ENCODE assay signal across 8 cellular contexts in genomic region chr1:200029624-200030074, GRCh38. TPM values are rescaled to one million over a fixed set of nuclear protein-coding genes. Genes with fewer than 3 reads are reported as not detected.
A peak's percentile ranks its signal among the peaks of the same experiment; 100 is the strongest.
DNase-seq lines count a peak whose midpoint lies in the region; ATAC-seq and TF ChIP-seq lines count a peak whose summit lies in the region.

No MANE protein-coding gene starts in this region.

- WGBS in esophagus, 2 donors = 10 to 15% methylated on average over 21 of the region's 21 CpGs
- 7 to 14% (median 9%) methylated on average over 21 of the region's 21 CpGs for WGBS in ovary, 3 donors

- TF ChIP-seq POLR2A in ovary (IDR thresholded peaks at IDR 0.05) = no peak

- H3K4me1 ChIP-seq in NT2/D1 (ENCODE audit: insufficient read depth, insufficient read length) (peaks cover 3% of the 10 kb centered on the region), esophagus (ENCODE audit: control insufficient read depth in 2 of 2, insufficient read depth in 2 of 2, low read length in 1 of 2) (peaks cover 3 to 5% of the 10 kb centered on the region in 2 donors), ovary (ENCODE audit: insufficient read depth) (no peaks in the 10 kb centered on the region)

- H3K9ac ChIP-seq in NT2/D1 (ENCODE audit: insufficient read length, low read depth) = peak overlapping the region; percentile 52

- H3K27ac ChIP-seq in esophagus (ENCODE audit: low read depth in 2 of 2, low read length in 1 of 2) = no peak overlapping the region
- no peak overlapping the region for H3K27ac ChIP-seq in ovary

- peaks cover 75% of the 10 kb centered on the region for H3K27me3 ChIP-seq in NT2/D1 (ENCODE audit: insufficient read depth, insufficient read length)
- H3K27me3 ChIP-seq in esophagus (ENCODE audit: control insufficient read depth in 1 of 2, insufficient read depth in 2 of 2, low read length in 2 of 2) = peaks cover 3 to 16% of the 10 kb centered on the region in 2 donors
- H3K27me3 ChIP-seq in ovary = no peaks in the 10 kb centered on the region

- H3K4me3 ChIP-seq in NT2/D1 (ENCODE audit: insufficient read length, low read depth) (peak overlapping the region; percentile 57), esophagus (ENCODE audit: low read depth in 1 of 2, low read length in 2 of 2) (peak overlapping the region; percentile 12 to 46), ovary (peak overlapping the region; percentile 17)

- H3K36me3 ChIP-seq in NT2/D1 (ENCODE audit: insufficient read depth, insufficient read length, low read length) = no peaks in the 10 kb centered on the region
- H3K36me3 ChIP-seq in esophagus (ENCODE audit: control insufficient read depth in 2 of 2, insufficient read depth in 2 of 2, low read length in 1 of 2) = no peaks in the 10 kb centered on the region
- H3K36me3 ChIP-seq in ovary = no peaks in the 10 kb centered on the region

- no peak for TF ChIP-seq EP300 in ovary (IDR thresholded peaks at IDR 0.05)

- TF ChIP-seq CTCF in ovary (IDR thresholded peaks at IDR 0.05) = no peak

- intact Hi-C loops in ovary (cut with DNase I) = no loop called here

- H3K9me3 ChIP-seq in NT2/D1 (ENCODE audit: insufficient read depth, low read length) (no peaks in the 10 kb centered on the region), esophagus (ENCODE audit: control insufficient read depth in 2 of 2, insufficient read depth in 1 of 2, low read depth in 1 of 2, low read length in 1 of 2) (no peaks in the 10 kb centered on the region), ovary (no peaks in the 10 kb centered on the region)

- DNase-seq in DMS53 treated with DMSO at 0.1 percent for 48 hours (lab: John Stamatoyannopoulos, UW; ENCODE audit: unreplicated experiment) = peak; percentile 33
- DNase-seq in NT2/D1 (ENCODE audit: low read depth, low spot score) = no peak
- no peak for DNase-seq in ovary
- DNase-seq in D341Med (ENCODE audit: low spot score) = no peak
- DNase-seq in NCI-H82 (lab: John Stamatoyannopoulos, UW) = no peak

- ATAC-seq in GM21619 (IDR thresholded peaks at IDR 0.05; ENCODE audit: unreplicated experiment) (no peak), GM18909 (IDR thresholded peaks at IDR 0.05; ENCODE audit: poor library complexity, unreplicated experiment) (no peak)

RNA-seq across cellular contexts. Expression of gene NR5A2, which starts 2.1 kb away (rescaled TPM):
- under 1 TPM; 0.31 to 0.37 TPM for polyA plus RNA-seq in esophagus
- total RNA-seq in ovary = 1 to 10 TPM; 1.5 to 6.0 (median 2.3) TPM
- polyA plus RNA-seq in ovary = 10 to 100 TPM in 1 of 2 donors, 1 to 10 TPM in 1; 4.1 to 45.8 TPM
